ENCODE assay signal across 19 cellular contexts in the genomic region with DNA sequence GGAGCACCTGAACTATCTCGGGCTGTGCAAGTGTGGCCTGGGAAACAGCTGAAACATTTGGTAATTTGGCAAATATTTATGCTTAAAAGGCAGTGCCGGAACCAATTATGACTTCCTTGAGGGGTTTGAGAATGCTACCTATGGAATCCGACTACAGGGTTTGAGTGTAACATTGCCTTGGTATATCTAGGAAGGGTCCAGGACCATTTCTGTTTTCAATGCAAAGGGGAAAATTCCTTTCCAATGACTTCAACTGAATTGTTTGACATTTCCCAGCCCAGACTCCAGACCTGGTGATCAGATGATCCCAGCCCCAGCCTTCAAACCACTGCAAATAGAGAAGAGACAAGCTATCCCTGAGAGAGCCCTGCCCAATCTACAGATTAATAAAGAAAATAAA. TPM values are rescaled to one million over a fixed set of nuclear protein-coding genes. Genes with fewer than 3 reads are reported as not detected.
A peak's percentile ranks its signal among the peaks of the same experiment; 100 is the strongest.
DNase-seq lines count a peak whose midpoint lies in the region; ATAC-seq and TF ChIP-seq lines count a peak whose summit lies in the region.
"Had no signal": no experiment of that assay in that cellular context is flagged by ENCODE, and none has a peak within 500 bp of the region (broad histone marks: within the 10 kb centered on the region; RNA-seq: fewer than 3 reads in every experiment).

No MANE protein-coding gene starts in this region.

- H3K4me2 ChIP-seq in IMR-90 (ENCODE audit: low read depth, low read length), result no peak overlapping the region

- BruUV-seq in IMR-90 (replicated peaks; lab: Mats Ljungman, UMichigan), result no TSS peak

- intact Hi-C loops in IMR-90 (cut with micrococcal nuclease) (no loop called here), testis (cut with DNase I; ENCODE audit: low total_unique reads) (no loop called here), prostate gland (cut with DNase I) (no loop called here)

- no peak overlapping the region for H3K4ac ChIP-seq in IMR-90 (ENCODE audit: low read depth, low read length)

- ATAC-seq in IMR-90 (ENCODE audit: low read depth) (no peak), HG03354 (IDR thresholded peaks at IDR 0.05; ENCODE audit: poor library complexity, severe bottlenecking, unreplicated experiment) (no peak)
- ATAC-seq: GM12878 had no signal

- peaks cover 5% of the 10 kb centered on the region; the same call in 1 of the 2 replicates for H3K9me1 ChIP-seq in IMR-90 (ENCODE audit: insufficient read depth, low read length)

- no peak overlapping the region for H3K9ac ChIP-seq in IMR-90 (ENCODE audit: low read depth, low read length)
- H3K9ac ChIP-seq: GM23248 had no signal

- TF ChIP-seq CTCF in IMR-90 (conservative IDR thresholded peaks at IDR 0.05; ENCODE audit: low read depth, low read length), result no peak
- no peak for TF ChIP-seq CTCF in testis (IDR thresholded peaks at IDR 0.05)
- no peak for TF ChIP-seq CTCF in prostate gland (IDR thresholded peaks at IDR 0.05)

- in situ Hi-C loops in IMR-90 (cut with MboI; ENCODE audit: low sequenced_read_pairs), result no loop called here

- POLR2A ChIA-PET in IMR-90 (lab: Charles Lee; ENCODE audit: unreplicated experiment), result interaction anchor here (0.6 kb wide), 1 partner anchor 22 kb away, joined by 22 read pairs; no protein-coding TSS in a partner anchor

- no peak overlapping the region for H2BK15ac ChIP-seq in IMR-90 (ENCODE audit: low read depth, low read length)

- CTCF ChIA-PET in IMR-90 (lab: Yijun Ruan, JAX), result no interaction called here

- no peak overlapping the region for H4K91ac ChIP-seq in IMR-90 (ENCODE audit: insufficient read depth, low read depth, low read length)

- TF ChIP-seq POLR2A in IMR-90 (IDR thresholded peaks at IDR 0.05; ENCODE audit: low read depth, low read length), result no peak
- no peak for TF ChIP-seq POLR2A in testis (IDR thresholded peaks at IDR 0.05)
- no peak for TF ChIP-seq POLR2A in prostate gland (IDR thresholded peaks at IDR 0.05)

- H3K4me3 ChIP-seq in IMR-90 (ENCODE audit: insufficient read depth, low read depth, low read length), result no peak overlapping the region
- no peak overlapping the region for H3K4me3 ChIP-seq in mesodermal cell (ENCODE audit: extremely low read depth, insufficient read depth, low read length, poor library complexity, severe bottlenecking)
- H3K4me3 ChIP-seq in testis, result no peak overlapping the region
- H3K4me3 ChIP-seq in prostate gland, result no peak overlapping the region
- H3K4me3 ChIP-seq: GM12878, GM23248 had no signal

- H3K9me3 ChIP-seq in IMR-90 (ENCODE audit: control insufficient read depth, insufficient read depth, low read length), result no peaks in the 10 kb centered on the region
- peaks cover 4% of the 10 kb centered on the region for H3K9me3 ChIP-seq in mesodermal cell (ENCODE audit: control insufficient read depth, low read length)
- no peaks in the 10 kb centered on the region for H3K9me3 ChIP-seq in testis
- no peaks in the 10 kb centered on the region for H3K9me3 ChIP-seq in prostate gland

- H2BK20ac ChIP-seq in IMR-90 (ENCODE audit: low read depth, low read length), result no peak overlapping the region

- no peak overlapping the region for H3K23ac ChIP-seq in IMR-90 (ENCODE audit: low read depth, low read length)

- no peak overlapping the region for H4K5ac ChIP-seq in IMR-90 (ENCODE audit: low read depth, low read length)

- no peak overlapping the region for H3K56ac ChIP-seq in IMR-90 (ENCODE audit: extremely low read depth, insufficient read depth, low read length)

- H4K20me1 ChIP-seq in IMR-90 (ENCODE audit: insufficient read depth, low read length), result no peaks in the 10 kb centered on the region

- no peak overlapping the region for H2AK5ac ChIP-seq in IMR-90 (ENCODE audit: low read depth, low read length)

- DNase-seq in EH (ENCODE audit: low read depth), result peak; percentile 19
- peak; percentile 25 for DNase-seq in EL
- DNase-seq in IMR-90, result peak; percentile 22
- DNase-seq in mesenteric fat pad (ENCODE audit: low spot score), result no peak
- no peak for DNase-seq in testis
- no peak for DNase-seq in prostate gland (ENCODE audit: low spot score)
- DNase-seq: C1 segment of cervical spinal cord; Calu3; CD4-positive, alpha-beta memory T cell; COR-L47; DMS153; DND-41; GDM1; GM23248; H7; HCEC 1CT had no signal

- no peaks in the 10 kb centered on the region; the same call in none of the 2 replicates for H3K27me3 ChIP-seq in IMR-90 (ENCODE audit: control insufficient read depth, insufficient read depth, low read length)
- no peaks in the 10 kb centered on the region for H3K27me3 ChIP-seq in testis
- no peaks in the 10 kb centered on the region for H3K27me3 ChIP-seq in prostate gland (replicated peaks; ENCODE audit: insufficient read depth)

- H2AFZ ChIP-seq in IMR-90 (replicated peaks; ENCODE audit: low read length, poor library complexity), result no peak overlapping the region
- H2AFZ ChIP-seq: GM23248 had no signal

- H3K14ac ChIP-seq in IMR-90 (replicated peaks; ENCODE audit: low read depth, low read length), result no peak overlapping the region

- no peak for TF ChIP-seq RAD21 in IMR-90 (IDR thresholded peaks at IDR 0.05; ENCODE audit: low read length)

- H4K8ac ChIP-seq in IMR-90 (ENCODE audit: low read depth in 2 of 2, low read length in 2 of 2), result no peak overlapping the region

- H3K18ac ChIP-seq in IMR-90 (ENCODE audit: low read depth, low read length), result no peak overlapping the region

- 50% methylated on average over 2 of the region's 3 CpGs; no CpG with 5 or more reads in 1 of the 2 experiments for WGBS in IMR-90 (ENCODE audit: extremely low coverage in 2 of 2, insufficient read length in 1 of 2), 2 experiments
- WGBS in mesodermal cell (ENCODE audit: insufficient coverage in 2 of 2), 2 experiments, result 79 to 83% methylated on average over 3 of the region's 3 CpGs
- 61 to 63% methylated on average over 3 of the region's 3 CpGs for WGBS in testis, 2 donors
- WGBS in prostate gland, result 59% methylated on average over 3 of the region's 3 CpGs

- H3K79me1 ChIP-seq in IMR-90 (ENCODE audit: low read depth in 1 of 2, low read length in 2 of 2), result no peaks in the 10 kb centered on the region

- H3K36me3 ChIP-seq in IMR-90 (ENCODE audit: control insufficient read depth, insufficient read depth, low read length), result no peaks in the 10 kb centered on the region
- H3K36me3 ChIP-seq in mesodermal cell (ENCODE audit: control insufficient read depth, insufficient read depth, low read length), result no peaks in the 10 kb centered on the region
- no peaks in the 10 kb centered on the region for H3K36me3 ChIP-seq in testis (ENCODE audit: low read depth, missing control alignments)
- no peaks in the 10 kb centered on the region for H3K36me3 ChIP-seq in prostate gland

- H3K4me1 ChIP-seq in IMR-90 (ENCODE audit: control insufficient read depth, insufficient read depth, low read length), result peaks cover 10% of the 10 kb centered on the region
- peaks cover 28% of the 10 kb centered on the region for H3K4me1 ChIP-seq in mesodermal cell (ENCODE audit: control insufficient read depth, insufficient read depth, low read length, poor library complexity, severe bottlenecking)
- H3K4me1 ChIP-seq in testis, result no peaks in the 10 kb centered on the region
- H3K4me1 ChIP-seq in prostate gland (replicated peaks), result no peaks in the 10 kb centered on the region

- dilution Hi-C loops in IMR-90 (cut with HindIII; ENCODE audit: low sequenced_read_pairs, unreplicated experiment), result no loop called here

- no peak overlapping the region for H2BK5ac ChIP-seq in IMR-90 (ENCODE audit: low read depth, low read length, poor library complexity, severe bottlenecking)

- H2BK120ac ChIP-seq in IMR-90 (ENCODE audit: low read depth, low read length), result no peak overlapping the region

- no peak overlapping the region for H2AK9ac ChIP-seq in IMR-90 (replicated peaks; ENCODE audit: low read depth, low read length, poor library complexity)

- H3K27ac ChIP-seq in IMR-90 (ENCODE audit: insufficient read depth, low read length) (no peak overlapping the region), mesodermal cell (ENCODE audit: low read depth, low read length, severe bottlenecking) (peak overlapping the region; percentile 43), testis (no peak overlapping the region), prostate gland (no peak overlapping the region)
- H3K27ac ChIP-seq: GM23248 had no signal

TF ChIP-seq in IMR-90, 13 proteins besides CTCF, POLR2A, EP300 and RAD21 (continues in another document):
- no peak for TF ChIP-seq MAZ (IDR thresholded peaks at IDR 0.05; ENCODE audit: borderline replicate concordance, low read depth, low read length)
- TF ChIP-seq BHLHE40 (IDR thresholded peaks at IDR 0.05; ENCODE audit: low read depth, low read length), result no peak
- TF ChIP-seq, protein P1, sequence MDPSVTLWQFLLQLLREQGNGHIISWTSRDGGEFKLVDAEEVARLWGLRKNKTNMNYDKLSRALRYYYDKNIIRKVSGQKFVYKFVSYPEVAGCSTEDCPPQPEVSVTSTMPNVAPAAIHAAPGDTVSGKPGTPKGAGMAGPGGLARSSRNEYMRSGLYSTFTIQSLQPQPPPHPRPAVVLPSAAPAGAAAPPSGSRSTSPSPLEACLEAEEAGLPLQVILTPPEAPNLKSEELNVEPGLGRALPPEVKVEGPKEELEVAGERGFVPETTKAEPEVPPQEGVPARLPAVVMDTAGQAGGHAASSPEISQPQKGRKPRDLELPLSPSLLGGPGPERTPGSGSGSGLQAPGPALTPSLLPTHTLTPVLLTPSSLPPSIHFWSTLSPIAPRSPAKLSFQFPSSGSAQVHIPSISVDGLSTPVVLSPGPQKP (IDR thresholded peaks at IDR 0.05; ENCODE audit: borderline replicate concordance, low read depth, low read length), result no peak
- TF ChIP-seq USF2 (IDR thresholded peaks at IDR 0.05; ENCODE audit: low read depth, low read length), result no peak
- no peak for TF ChIP-seq CEBPB (IDR thresholded peaks at IDR 0.05; ENCODE audit: low read depth, low read length)
- no peak for TF ChIP-seq MXI1 (IDR thresholded peaks at IDR 0.05; ENCODE audit: borderline replicate concordance, low read depth, low read length)
- TF ChIP-seq MAFK (IDR thresholded peaks at IDR 0.05; ENCODE audit: low read depth, low read length), result no peak
- TF ChIP-seq FOS (IDR thresholded peaks at IDR 0.05; ENCODE audit: low read depth, low read length), result no peak

RNA-seq across cellular contexts. Expression of gene PPP1R3G, which starts 4.6 kb away (rescaled TPM):
- total RNA-seq in IMR-90 (2012; rRNA removed) (under 0.01 and 0.18 TPM in 2 replicates), mesenteric fat pad (1.3 TPM), testis (1 to 10 TPM in 1 of 2 donors, under 1 TPM in 1; 0.93 to 1.3 TPM), prostate gland (1 to 10 TPM; 1.5 to 1.7 TPM)
- polyA plus RNA-seq in IMR-90 (2012; rRNA removed) (0.09 and 0.10 TPM in 2 replicates), testis (ENCODE audit: insufficient read depth, low read depth, low replicate concordance) (0.55 TPM)
- 0.06 and 0.16 TPM in 2 replicates for polyA plus RNA-seq in IMR-90 (2012; cell fraction: cytosol; rRNA removed)
- polyA plus RNA-seq in IMR-90 (2012; cell fraction: nucleus; rRNA removed; ENCODE audit: low replicate concordance), result 0.09 and 0.10 TPM in 2 replicates
- 0.11 TPM for polyA plus RNA-seq in mesodermal cell (2013, experiment 1 of 2)
- 0.25 TPM for polyA plus RNA-seq in mesodermal cell (2013, experiment 2 of 2)
- total RNA-seq: CD4-positive, alpha-beta memory T cell had no signal
- polyA plus RNA-seq: CD4-positive, alpha-beta memory T cell had no signal

Comparison
In these comparisons a context has a peak if more than half of its experiments do, and no peak if none do; other contexts are left out.
1. DNase-seq: peak in EH (single experiment), EL (single experiment) and IMR-90 (single experiment); none in mesenteric fat pad (single experiment), testis (single experiment) and prostate gland (single experiment).